In genomic region chr10:93471110-93471651, GRCh38 we compare ENCODE assay signal across 9 cellular contexts. TPM values are rescaled to one million over a fixed set of nuclear protein-coding genes. Genes with fewer than 3 reads are reported as not detected.
DNase-seq lines count a peak whose midpoint lies in the region; ATAC-seq, FAIRE-seq and TF ChIP-seq lines count a peak whose summit lies in the region.
"Had no signal": no experiment of that assay in that cellular context is flagged by ENCODE, and none has a peak within 500 bp of the region (broad histone marks: within the 10 kb centered on the region; RNA-seq: fewer than 3 reads in every experiment).

No MANE protein-coding gene starts in this region.

- no peak for FAIRE-seq in HepG2 (lab: Jason Lieb, UNC)

- intact Hi-C loops in HepG2 (cut with micrococcal nuclease; ENCODE audit: unreplicated experiment): no loop called here

- no peak overlapping the region for H3K4me3 Mint-ChIP-seq in activated naive CD4-positive, alpha-beta T cell treated with anti-CD3 and anti-CD28 coated beads, Interleukin-2, amount 50 U/mL, for 24 hours
- no peak overlapping the region for H3K4me3 Mint-ChIP-seq in activated naive CD4-positive, alpha-beta T cell treated with anti-CD3 and anti-CD28 coated beads, Interleukin-2, amount 10 ng/mL, durations not matched to agents 7 days and 5 days
- H3K4me3 Mint-ChIP-seq: IgD-negative memory B cell had no signal

- no peak overlapping the region for H3K4me2 ChIP-seq in HepG2 (ENCODE audit: low read depth, low read length)

- H2AFZ ChIP-seq in HepG2 (ENCODE audit: low read length): no peak overlapping the region

- no peak for TF ChIP-seq RAD21 in HepG2 (CRISPR knock-in tag; IDR thresholded peaks at IDR 0.05)

- no peak for TF ChIP-seq POLR2A in HepG2 (IDR thresholded peaks at IDR 0.05; ENCODE audit: insufficient read depth in 1 of 2, low read depth in 2 of 2, low read length in 2 of 2)

- TF ChIP-seq CTCF in brain microvascular endothelial cell (IDR thresholded peaks at IDR 0.05; ENCODE audit: low read depth, low read length, missing control alignments) (no peak), HepG2 (CRISPR knock-in tag; IDR thresholded peaks at IDR 0.05) (no peak)

- peaks cover 3% of the 10 kb centered on the region; the same call in 1 of the 2 replicates for H3K4me1 ChIP-seq in HepG2 (ENCODE audit: insufficient read depth, low read length)
- no peaks in the 10 kb centered on the region for H3K4me1 ChIP-seq in urinary bladder (ENCODE audit: insufficient read depth)

- H3K36me3 Mint-ChIP-seq in activated naive CD4-positive, alpha-beta T cell treated with anti-CD3 and anti-CD28 coated beads, Interleukin-2, amount 50 U/mL, for 24 hours: no peaks in the 10 kb centered on the region
- H3K36me3 Mint-ChIP-seq in activated naive CD4-positive, alpha-beta T cell treated with anti-CD3 and anti-CD28 coated beads, Interleukin-2, amount 10 ng/mL, durations not matched to agents 7 days and 5 days: no peaks in the 10 kb centered on the region

- POLR2A ChIA-PET in HepG2 (lab: Yijun Ruan, JAX): interaction anchor here (1.3 to 1.4 kb wide), 2 partner anchors 25 to 34 kb away, joined by 3 to 4 read pairs; no protein-coding TSS in a partner anchor

- TF ChIP-seq EP300 in HepG2 (IDR thresholded peaks at IDR 0.05; ENCODE audit: low read depth in 2 of 2, low read length in 2 of 2): no peak; a peak in 1 of 4 replicates
- no peak for TF ChIP-seq EP300 in HepG2 (CRISPR knock-in tag; IDR thresholded peaks at IDR 0.05; ENCODE audit: borderline replicate concordance)

- CTCF ChIA-PET in activated naive CD4-positive, alpha-beta T cell treated with anti-CD3 and anti-CD28 coated beads, Interleukin-2, amount 10 ng/mL, durations not matched to agents 7 days and 5 days (lab: Charles Lee): interaction anchor here (1.0 to 6.3 kb wide), 3 partner anchors 8 to 95 kb away, joined by 3 to 42 read pairs (median 13); partner anchors contain the start of gene MYOF
- CTCF ChIA-PET in HepG2 (lab: Yijun Ruan, JAX; ENCODE audit: low intra/inter-chr PET ratio, low total read pairs): no interaction called here

- no peaks in the 10 kb centered on the region for H4K20me1 ChIP-seq in HepG2 (ENCODE audit: insufficient read depth, low read length)

- no peaks in the 10 kb centered on the region for H3K9me3 ChIP-seq in HepG2 (ENCODE audit: low read length)

- H3K27me3 ChIP-seq in brain microvascular endothelial cell (replicated peaks) (no peaks in the 10 kb centered on the region), HepG2 (ENCODE audit: control insufficient read depth in 1 of 2, insufficient read depth in 2 of 2, low read length in 2 of 2) (no peaks in the 10 kb centered on the region)

- no peak overlapping the region for H3K9ac ChIP-seq in HepG2 (ENCODE audit: insufficient read depth, low read depth, low read length)

- BruUV-seq in HepG2 (replicated peaks; lab: Mats Ljungman, UMichigan): no TSS peak

- no peak for DNase-seq in activated naive CD4-positive, alpha-beta T cell treated with anti-CD3 and anti-CD28 coated beads, Interleukin-2, amount 10 ng/mL, durations not matched to agents 7 days and 5 days
- DNase-seq in brain microvascular endothelial cell (peak; percentile 91), HepG2 (ENCODE audit: low spot score) (peak; percentile 59), NCI-H510A treated with DMSO at 0.1 percent for 48 hours (lab: John Stamatoyannopoulos, UW) (no peak)

- H3K4me1 Mint-ChIP-seq in activated naive CD4-positive, alpha-beta T cell treated with anti-CD3 and anti-CD28 coated beads, Interleukin-2, amount 50 U/mL, for 24 hours: peaks cover 4% of the 10 kb centered on the region
- H3K4me1 Mint-ChIP-seq in activated naive CD4-positive, alpha-beta T cell treated with anti-CD3 and anti-CD28 coated beads, Interleukin-2, amount 10 ng/mL, durations not matched to agents 7 days and 5 days: no peaks in the 10 kb centered on the region
- H3K4me1 Mint-ChIP-seq: IgD-negative memory B cell had no signal

- H3K36me3 ChIP-seq in brain microvascular endothelial cell (replicated peaks) (peaks cover 41% of the 10 kb centered on the region), HepG2 (replicated peaks in 1 of 2; ENCODE audit: control insufficient read depth in 1 of 2, insufficient read depth in 2 of 2, low read length in 2 of 2) (no peaks in the 10 kb centered on the region), urinary bladder (ENCODE audit: insufficient read depth) (no peaks in the 10 kb centered on the region)

- H3K4me3 ChIP-seq in brain microvascular endothelial cell (ENCODE audit: low read depth, low read length) (no peak overlapping the region), HepG2 (replicated peaks in 1 of 3; ENCODE audit: insufficient read depth in 1 of 3, low read depth in 2 of 3, low read length in 3 of 3) (no peak overlapping the region), urinary bladder (ENCODE audit: low read depth, low read length) (no peak overlapping the region)

- no peaks in the 10 kb centered on the region for H3K79me2 ChIP-seq in HepG2 (ENCODE audit: insufficient read depth, low read length)

- H3K27ac ChIP-seq in brain microvascular endothelial cell: peak overlapping the region; percentile 85
- H3K27ac ChIP-seq in HepG2 (ENCODE audit: extremely low read length, insufficient read depth, low read length): no peak overlapping the region
- peak overlapping the region; percentile 70 for H3K27ac ChIP-seq in urinary bladder (ENCODE audit: low read depth)

- H3K9me3 Mint-ChIP-seq in activated naive CD4-positive, alpha-beta T cell treated with anti-CD3 and anti-CD28 coated beads, Interleukin-2, amount 50 U/mL, for 24 hours: no peaks in the 10 kb centered on the region
- no peaks in the 10 kb centered on the region for H3K9me3 Mint-ChIP-seq in activated naive CD4-positive, alpha-beta T cell treated with anti-CD3 and anti-CD28 coated beads, Interleukin-2, amount 10 ng/mL, durations not matched to agents 7 days and 5 days
- H3K9me3 Mint-ChIP-seq: IgD-negative memory B cell had no signal

- 20% methylated on average over 5 of the region's 5 CpGs for WGBS in HepG2 (ENCODE audit: low lambda C conversion rate)
- WGBS in urinary bladder: 71% methylated on average over 5 of the region's 5 CpGs

- no peak; the same call in 2 of the 3 replicates for ATAC-seq in HepG2
- no peak for ATAC-seq in GM18861 (IDR thresholded peaks at IDR 0.05; ENCODE audit: unreplicated experiment)
- ATAC-seq in HG02623 (IDR thresholded peaks at IDR 0.05; ENCODE audit: unreplicated experiment): no peak

- H3K27me3 Mint-ChIP-seq in activated naive CD4-positive, alpha-beta T cell treated with anti-CD3 and anti-CD28 coated beads, Interleukin-2, amount 50 U/mL, for 24 hours: no peaks in the 10 kb centered on the region
- H3K27me3 Mint-ChIP-seq in activated naive CD4-positive, alpha-beta T cell treated with anti-CD3 and anti-CD28 coated beads, Interleukin-2, amount 10 ng/mL, durations not matched to agents 7 days and 5 days: no peaks in the 10 kb centered on the region
- H3K27me3 Mint-ChIP-seq: IgD-negative memory B cell had no signal

- H3K27ac Mint-ChIP-seq in activated naive CD4-positive, alpha-beta T cell treated with anti-CD3 and anti-CD28 coated beads, Interleukin-2, amount 50 U/mL, for 24 hours: peak overlapping the region; percentile 79
- no peak overlapping the region for H3K27ac Mint-ChIP-seq in activated naive CD4-positive, alpha-beta T cell treated with anti-CD3 and anti-CD28 coated beads, Interleukin-2, amount 10 ng/mL, durations not matched to agents 7 days and 5 days
- H3K27ac Mint-ChIP-seq: IgD-negative memory B cell had no signal

- in situ Hi-C loops in brain microvascular endothelial cell (cut with HindIII; ENCODE audit: low pct_ligation_motif_present, low sequenced_read_pairs) (no loop called here), HepG2 (cut with HindIII; ENCODE audit: extremely low pct_ligation_motif_present, low pct_unique_long_range_greater_than_20kb) (no loop called here)

RNA-seq across cellular contexts. Expression of gene MYOF, which starts 11.0 kb away (rescaled TPM):
- total RNA-seq in HepG2 (2016; rRNA removed; fragmentation: Illumina TruSeq; extraction: Trizol) (0.42 and 0.66 TPM in 2 replicates), urinary bladder (99.1 TPM)
- total RNA-seq in HepG2 (2016; cell fraction: cytosol; rRNA removed; fragmentation: Illumina TruSeq; extraction: Trizol; ENCODE audit: low read depth): not detected in 2 replicates
- total RNA-seq in HepG2 (2016; cell fraction: insoluble cytoplasmic fraction; rRNA removed; fragmentation: Illumina TruSeq; extraction: Trizol): 0.56 and 0.71 TPM in 2 replicates
- 0.06 and 0.14 TPM in 2 replicates for total RNA-seq in HepG2 (2016; cell fraction: membrane; rRNA removed; fragmentation: Illumina TruSeq; extraction: Trizol)
- 0.60 and 0.68 TPM in 2 replicates for total RNA-seq in HepG2 (2016; cell fraction: nucleus; rRNA removed; fragmentation: Illumina TruSeq; extraction: Trizol)
- polyA plus RNA-seq in HepG2 (2011; rRNA removed) (0.17 and 0.18 TPM in 2 replicates), urinary bladder (61.3 TPM)
- polyA plus RNA-seq in HepG2 (2011; cell fraction: cytosol; rRNA removed): 0.13 and 0.23 TPM in 2 replicates
- 0.29 and 0.52 TPM in 2 replicates for polyA plus RNA-seq in HepG2 (2011; cell fraction: nucleus; rRNA removed)
- 0.08 and 0.13 TPM in 2 replicates for polyA plus RNA-seq in HepG2 (2012)
- 0.03 and 0.08 TPM in 2 replicates for polyA plus RNA-seq in HepG2 (2016; cell fraction: cytosol; fragmentation: Illumina TruSeq; extraction: Trizol; ENCODE audit: low read depth)
- polyA plus RNA-seq in HepG2 (2016; cell fraction: insoluble cytoplasmic fraction; fragmentation: Illumina TruSeq; extraction: Trizol; ENCODE audit: low read depth): 0.35 and 0.50 TPM in 2 replicates
- polyA plus RNA-seq in HepG2 (2016; cell fraction: membrane; fragmentation: Illumina TruSeq; extraction: Trizol; ENCODE audit: low read depth): 0.03 and 0.05 TPM in 2 replicates
- 0.85 and 0.89 TPM in 2 replicates for polyA plus RNA-seq in HepG2 (2016; cell fraction: nucleus; fragmentation: Illumina TruSeq; extraction: Trizol; ENCODE audit: insufficient read depth, low read depth)
- polyA minus RNA-seq in HepG2 (2011; rRNA and poly(A)+ RNA removed; ENCODE audit: low replicate concordance): 0.12 and 47.0 TPM in 2 replicates
- 0.62 and 0.79 TPM in 2 replicates for polyA minus RNA-seq in HepG2 (2011; cell fraction: cytosol; rRNA and poly(A)+ RNA removed)
- polyA minus RNA-seq in HepG2 (2011; cell fraction: nucleus; rRNA and poly(A)+ RNA removed): 0.37 and 0.77 TPM in 2 replicates
- polyA plus RNA-seq: IgD-negative memory B cell had no signal

RNA-seq across cellular contexts. Expression of gene CEP55, which starts 25.2 kb away (rescaled TPM):
- total RNA-seq in HepG2 (2016; rRNA removed; fragmentation: Illumina TruSeq; extraction: Trizol) (17.1 and 27.3 TPM in 2 replicates), urinary bladder (23.6 TPM)
- 3.8 and 5.0 TPM in 2 replicates for total RNA-seq in HepG2 (2016; cell fraction: cytosol; rRNA removed; fragmentation: Illumina TruSeq; extraction: Trizol; ENCODE audit: low read depth)
- 18.0 and 28.7 TPM in 2 replicates for total RNA-seq in HepG2 (2016; cell fraction: insoluble cytoplasmic fraction; rRNA removed; fragmentation: Illumina TruSeq; extraction: Trizol)
- 10.4 and 11.4 TPM in 2 replicates for total RNA-seq in HepG2 (2016; cell fraction: membrane; rRNA removed; fragmentation: Illumina TruSeq; extraction: Trizol)
- total RNA-seq in HepG2 (2016; cell fraction: nucleus; rRNA removed; fragmentation: Illumina TruSeq; extraction: Trizol): 10.3 and 12.4 TPM in 2 replicates
- polyA plus RNA-seq in HepG2 (2011; rRNA removed) (3.4 and 6.5 TPM in 2 replicates), urinary bladder (0.48 TPM)
- 2.6 and 2.7 TPM in 2 replicates for polyA plus RNA-seq in HepG2 (2011; cell fraction: cytosol; rRNA removed)
- polyA plus RNA-seq in HepG2 (2011; cell fraction: nucleus; rRNA removed): 1.4 and 1.8 TPM in 2 replicates
- 3.0 and 6.8 TPM in 2 replicates for polyA plus RNA-seq in HepG2 (2012)
- polyA plus RNA-seq in HepG2 (2016; cell fraction: cytosol; fragmentation: Illumina TruSeq; extraction: Trizol; ENCODE audit: low read depth): 3.0 and 3.1 TPM in 2 replicates
- polyA plus RNA-seq in HepG2 (2016; cell fraction: insoluble cytoplasmic fraction; fragmentation: Illumina TruSeq; extraction: Trizol; ENCODE audit: low read depth): 27.1 and 27.6 TPM in 2 replicates
- 6.9 and 8.0 TPM in 2 replicates for polyA plus RNA-seq in HepG2 (2016; cell fraction: membrane; fragmentation: Illumina TruSeq; extraction: Trizol; ENCODE audit: low read depth)
- 15.8 and 16.1 TPM in 2 replicates for polyA plus RNA-seq in HepG2 (2016; cell fraction: nucleus; fragmentation: Illumina TruSeq; extraction: Trizol; ENCODE audit: insufficient read depth, low read depth)
- 2.4 and 15.2 TPM in 2 replicates for polyA minus RNA-seq in HepG2 (2011; rRNA and poly(A)+ RNA removed; ENCODE audit: low replicate concordance)
- polyA minus RNA-seq in HepG2 (2011; cell fraction: cytosol; rRNA and poly(A)+ RNA removed): 4.1 and 4.6 TPM in 2 replicates
- polyA minus RNA-seq in HepG2 (2011; cell fraction: nucleus; rRNA and poly(A)+ RNA removed): 3.7 and 4.6 TPM in 2 replicates

Comparison
In these comparisons a context has a peak if more than half of its experiments do, and no peak if none do; other contexts are left out.
1. DNase-seq: peak in brain microvascular endothelial cell (single experiment) and HepG2 (single experiment); none in activated naive CD4-positive, alpha-beta T cell treated with anti-CD3 and anti-CD28 coated beads, Interleukin-2, amount 10 ng/mL, durations not matched to agents 7 days and 5 days (single experiment) and NCI-H510A treated with DMSO at 0.1 percent for 48 hours (single experiment).
2. RNA of gene MYOF, which starts 11.0 kb away (total RNA-seq): 99.1 TPM in urinary bladder (single experiment); 0.06 to 0.71 TPM in HepG2; every median in the first group is over 10 times any median in the second.